Comparison of ENCODE assay signal across 15 cellular contexts in genomic region chr7:142809671-142810070, GRCh38. TPM values are rescaled to one million over a fixed set of nuclear protein-coding genes. Genes with fewer than 3 reads are reported as not detected.
DNase-seq lines count a peak whose midpoint lies in the region; ATAC-seq and TF ChIP-seq lines count a peak whose summit lies in the region.
"Had no signal": no experiment of that assay in that cellular context is flagged by ENCODE, and none has a peak within 500 bp of the region (broad histone marks: within the 10 kb centered on the region; RNA-seq: fewer than 3 reads in every experiment).

No MANE protein-coding gene starts in this region.

- H3K4me3 Mint-ChIP-seq in natural killer cell, result peak overlapping the region; percentile 76
- H3K4me3 Mint-ChIP-seq: mesothelial cell of epicardium had no signal

- no peaks in the 10 kb centered on the region for H3K9me3 Mint-ChIP-seq in natural killer cell
- H3K9me3 Mint-ChIP-seq: mesothelial cell of epicardium had no signal

- H3K79me2 ChIP-seq in KMS-11 (ENCODE audit: insufficient read depth, low read depth), result no peaks in the 10 kb centered on the region

- no peak for ATAC-seq in natural killer cell
- no peak for ATAC-seq in HG02852 (IDR thresholded peaks at IDR 0.05; ENCODE audit: unreplicated experiment)
- no peak for ATAC-seq in left colon

- intact Hi-C loops in natural killer cell (cut with micrococcal nuclease) (loop anchor here (1.0 to 5.0 kb wide), 4 partner anchors 11 to 122 kb away; no protein-coding TSS in a partner anchor), left colon (cut with DNase I, micrococcal nuclease) (no loop called here)

- H3K4me1 Mint-ChIP-seq in natural killer cell, result peaks cover 68% of the 10 kb centered on the region in 2 donors

- H4K20me1 ChIP-seq in KMS-11 (ENCODE audit: insufficient read depth), result no peaks in the 10 kb centered on the region

- H3K27ac ChIP-seq in KMS-11, result peak overlapping the region; percentile 95
- H3K27ac ChIP-seq: suprapubic skin had no signal

- no peaks in the 10 kb centered on the region for H3K36me3 ChIP-seq in KMS-11 (ENCODE audit: insufficient read depth)
- H3K36me3 ChIP-seq: esophagus squamous epithelium, HAP-1, suprapubic skin had no signal

- H3K27ac Mint-ChIP-seq in natural killer cell, result peak overlapping the region; percentile 92 to 100
- H3K27ac Mint-ChIP-seq: mesothelial cell of epicardium had no signal

- H3K27me3 Mint-ChIP-seq in natural killer cell (ENCODE audit: low read depth in 2 of 2), result no peaks in the 10 kb centered on the region

- peak overlapping the region; percentile 49 for H3K4me2 ChIP-seq in KMS-11

- H3K27me3 ChIP-seq in KMS-11 (ENCODE audit: insufficient read depth, low read depth), result no peaks in the 10 kb centered on the region

- TF ChIP-seq CTCF in KMS-11 (conservative IDR thresholded peaks at IDR 0.05; ENCODE audit: low read depth, low read length) (0 out of 2 replicates have a peak, but pooled peaks have one; percentile 7), natural killer cell (IDR thresholded peaks at IDR 0.05) (no peak)

- peak; percentile 53 to 60 for DNase-seq in activated T-cell treated with anti-CD3 and anti-CD28 coated beads, Interleukin-2, amount 50 U/mL, for 48 hours
- no peak for DNase-seq in natural killer cell
- DNase-seq in activated gamma-delta T cell treated with Interleukin-2 at 50 U/mL for 16 hours, result no peak
- no peak for DNase-seq in GM19238 (ENCODE audit: insufficient read length, low spot score)
- DNase-seq in left colon, result no peak
- DNase-seq: esophagus squamous epithelium, Karpas-422, NCI-H2107 had no signal

- peaks cover 65% of the 10 kb centered on the region for H3K4me1 ChIP-seq in KMS-11 (ENCODE audit: low read depth, poor library complexity, severe bottlenecking)
- H3K4me1 ChIP-seq: HAP-1 had no signal

- H3K36me3 Mint-ChIP-seq in natural killer cell, result no peaks in the 10 kb centered on the region
- H3K36me3 Mint-ChIP-seq: mesothelial cell of epicardium had no signal

- peak overlapping the region; percentile 22; the same call in 1 of the 2 replicates for H3K4me3 ChIP-seq in GM08714 (ENCODE audit: low read length)
- H3K4me3 ChIP-seq in KMS-11 (IDR thresholded peaks at IDR 0.05; ENCODE audit: insufficient read depth, low read depth, low read length), result no peak overlapping the region
- H3K4me3 ChIP-seq: esophagus squamous epithelium, HAP-1, suprapubic skin had no signal

- H3K9ac ChIP-seq in KMS-11, result peak overlapping the region; percentile 15; the same call in 1 of the 2 replicates

- peak overlapping the region; percentile 7; the same call in 1 of the 2 replicates for H2AFZ ChIP-seq in KMS-11 (ENCODE audit: low read depth)

RNA-seq across cellular contexts. Expression of gene PRSS2, which starts 38.9 kb away (rescaled TPM):
- total RNA-seq in natural killer cell (not detected), left colon (1 to 10 TPM in 1 of 2 donors, not detected in 1; 4.0 TPM)
- total RNA-seq: esophagus squamous epithelium, mesothelial cell of epicardium, pulmonary artery endothelial cell, suprapubic skin had no signal

RNA-seq across cellular contexts. Expression of gene EPHB6, which starts 45.2 kb away (rescaled TPM):
- total RNA-seq in natural killer cell (1 to 10 TPM; 2.3 to 6.8 (median 6.5) TPM), left colon (1 to 10 TPM; 1.2 to 3.2 TPM)

Comparison
In these comparisons a context has a peak if more than half of its experiments do, and no peak if none do; other contexts are left out.
1. DNase-seq: peak in activated T-cell treated with anti-CD3 and anti-CD28 coated beads, Interleukin-2, amount 50 U/mL, for 48 hours (2 of 2); none in natural killer cell (single experiment), activated gamma-delta T cell treated with Interleukin-2 at 50 U/mL for 16 hours (single experiment), GM19238 (single experiment) and left colon (0 of 2).